8 cellular contexts compared by ENCODE assay signal in the genomic region with DNA sequence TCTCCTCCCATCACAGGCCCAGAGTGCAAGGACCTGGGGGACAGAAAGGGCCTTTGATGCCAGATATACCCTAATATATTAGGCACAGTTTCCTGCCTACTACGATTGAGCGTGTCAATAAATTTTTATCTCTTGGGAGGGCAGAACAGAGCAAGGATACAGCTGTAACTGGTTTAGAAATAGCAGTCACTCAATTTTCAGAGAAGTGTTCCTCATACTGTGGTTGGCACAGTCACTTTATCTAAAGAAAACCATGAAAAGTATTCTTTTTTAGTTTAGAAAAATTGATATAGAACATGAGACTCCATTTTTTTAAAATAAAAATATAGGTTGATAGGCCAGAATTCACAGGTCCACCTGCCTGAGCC. TPM values are rescaled to one million over a fixed set of nuclear protein-coding genes. Genes with fewer than 3 reads are reported as not detected.
A peak's percentile ranks its signal among the peaks of the same experiment; 100 is the strongest.
DNase-seq lines count a peak whose midpoint lies in the region; ATAC-seq and TF ChIP-seq lines count a peak whose summit lies in the region.

No MANE protein-coding gene starts in this region.

- peaks cover 15% of the 10 kb centered on the region for H3K9me3 Mint-ChIP-seq in GM23338
- peaks cover 40% of the 10 kb centered on the region for H3K9me3 Mint-ChIP-seq in activated T-helper 2 cell treated with anti-CD3 and anti-CD28 coated beads, Interferon-gamma antibody, Interleukin-2, Interleukin-4, amounts not matched to agents 10 μg/mL and 5 μg/mL and 100 μg/mL, durations not matched to agents 14 hours and 24 hours and 36 hours

- H3K9me3 ChIP-seq in mucosa of rectum (ENCODE audit: control insufficient read depth in 2 of 2, low read length in 2 of 2): peaks cover 0 to 10% of the 10 kb centered on the region in 2 donors

- H3K4me1 Mint-ChIP-seq in GM23338: no peaks in the 10 kb centered on the region
- peaks cover 9% of the 10 kb centered on the region for H3K4me1 Mint-ChIP-seq in activated T-helper 2 cell treated with anti-CD3 and anti-CD28 coated beads, Interferon-gamma antibody, Interleukin-2, Interleukin-4, amounts not matched to agents 10 μg/mL and 5 μg/mL and 100 μg/mL, durations not matched to agents 14 hours and 24 hours and 36 hours (ENCODE audit: low read depth)

- no peak overlapping the region for H3K27ac Mint-ChIP-seq in GM23338
- H3K27ac Mint-ChIP-seq in activated T-helper 2 cell treated with anti-CD3 and anti-CD28 coated beads, Interferon-gamma antibody, Interleukin-2, Interleukin-4, amounts not matched to agents 10 μg/mL and 5 μg/mL and 100 μg/mL, durations not matched to agents 14 hours and 24 hours and 36 hours: no peak overlapping the region

- DNase-seq in AG09309 (ENCODE audit: low read depth) (no peak), GM23338 (ENCODE audit: low spot score) (no peak), NCI-H187 treated with DMSO at 0.1 percent for 48 hours (lab: John Stamatoyannopoulos, UW) (no peak), putamen (ENCODE audit: low spot score) (no peak), medulla oblongata (ENCODE audit: extremely low spot score) (no peak)
- DNase-seq in activated T-helper 2 cell treated with anti-CD3 and anti-CD28 coated beads, Interferon-gamma antibody, Interleukin-2, Interleukin-4, amounts not matched to agents 10 μg/mL and 5 μg/mL and 100 μg/mL, durations not matched to agents 14 hours and 24 hours and 36 hours (ENCODE audit: low spot score): no peak
- no peak for DNase-seq in stimulated activated CD4-positive, alpha-beta T cell treated with anti-CD3 and anti-CD28 coated beads, Interleukin-1b, Interleukin-23, amount 100 ng/mL, for 48 hours

- peak overlapping the region; percentile 98; the same call in 2 of the 3 replicates for H3K4me3 Mint-ChIP-seq in GM23338
- peak overlapping the region; percentile 78 for H3K4me3 Mint-ChIP-seq in activated T-helper 2 cell treated with anti-CD3 and anti-CD28 coated beads, Interferon-gamma antibody, Interleukin-2, Interleukin-4, amounts not matched to agents 10 μg/mL and 5 μg/mL and 100 μg/mL, durations not matched to agents 14 hours and 24 hours and 36 hours (ENCODE audit: low read depth)

- H3K9ac ChIP-seq in mucosa of rectum (ENCODE audit: low read depth in 1 of 2, low read length in 2 of 2): no peak overlapping the region

- H3K4me3 ChIP-seq in AG09309 (ENCODE audit: control insufficient read depth, low read depth, low read length): peak overlapping the region; percentile 66
- peak overlapping the region; percentile 64; the same call in 1 of the 2 replicates for H3K4me3 ChIP-seq in GM23338
- H3K4me3 ChIP-seq in mucosa of rectum (ENCODE audit: low read length in 2 of 2): peak overlapping the region; percentile 98 to 99

- H3K4me2 ChIP-seq in GM23338: no peak overlapping the region

- H3K27ac ChIP-seq in GM23338 (ENCODE audit: low read depth) (no peak overlapping the region), mucosa of rectum (ENCODE audit: low read depth in 2 of 2, low read length in 2 of 2) (peak overlapping the region in 1 of 2 donors; percentile 56)

- peaks cover 3% of the 10 kb centered on the region for H3K27me3 Mint-ChIP-seq in GM23338 (ENCODE audit: insufficient read depth, low read depth, poor library complexity)
- no peaks in the 10 kb centered on the region for H3K27me3 Mint-ChIP-seq in activated T-helper 2 cell treated with anti-CD3 and anti-CD28 coated beads, Interferon-gamma antibody, Interleukin-2, Interleukin-4, amounts not matched to agents 10 μg/mL and 5 μg/mL and 100 μg/mL, durations not matched to agents 14 hours and 24 hours and 36 hours (ENCODE audit: low read depth)

- intact Hi-C loops in activated T-helper 2 cell treated with anti-CD3 and anti-CD28 coated beads, Interferon-gamma antibody, Interleukin-2, Interleukin-4, amounts not matched to agents 10 μg/mL and 5 μg/mL and 100 μg/mL, durations not matched to agents 14 hours and 24 hours and 36 hours (cut with micrococcal nuclease): loop anchor here (5.0 kb wide), 1 partner anchor 89 kb away; a partner anchor contains a TSS

- no peaks in the 10 kb centered on the region for H4K20me1 ChIP-seq in GM23338 (replicated peaks; ENCODE audit: insufficient read depth)

- peaks cover 8% of the 10 kb centered on the region; the same call in 1 of the 2 replicates for H3K79me2 ChIP-seq in GM23338 (replicated peaks; ENCODE audit: insufficient read depth)

- no peak overlapping the region for H2AFZ ChIP-seq in GM23338

- no peaks in the 10 kb centered on the region for H3K36me3 ChIP-seq in GM23338 (ENCODE audit: insufficient read depth)
- H3K36me3 ChIP-seq in mucosa of rectum (ENCODE audit: control insufficient read depth in 2 of 2, insufficient read depth in 2 of 2, low read length in 2 of 2): peaks cover 0 to 5% of the 10 kb centered on the region in 2 donors

- TF ChIP-seq CTCF in AG09309 (IDR thresholded peaks at IDR 0.05; ENCODE audit: control insufficient read depth, insufficient read depth, low read depth, low read length, missing control alignments): no peak
- TF ChIP-seq CTCF in GM23338 (conservative IDR thresholded peaks at IDR 0.05; ENCODE audit: low read depth in 2 of 2): no peak

- no peaks in the 10 kb centered on the region for H3F3A ChIP-seq in GM23338 (replicated peaks; ENCODE audit: low read depth)

- H3K9me2 ChIP-seq in GM23338 (ENCODE audit: insufficient read depth): peaks cover 3% of the 10 kb centered on the region; the same call in 1 of the 2 replicates

- H3K27me3 ChIP-seq in GM23338 (ENCODE audit: insufficient read depth): no peaks in the 10 kb centered on the region
- H3K27me3 ChIP-seq in mucosa of rectum (ENCODE audit: control insufficient read depth in 2 of 2, insufficient read depth in 2 of 2, low read length in 2 of 2): no peaks in the 10 kb centered on the region

- no peak for ATAC-seq in GM23338

- peaks cover under 1% of the 10 kb centered on the region; the same call in 2 of the 3 replicates for H3K36me3 Mint-ChIP-seq in GM23338 (ENCODE audit: low read depth)
- peaks cover 15% of the 10 kb centered on the region for H3K36me3 Mint-ChIP-seq in activated T-helper 2 cell treated with anti-CD3 and anti-CD28 coated beads, Interferon-gamma antibody, Interleukin-2, Interleukin-4, amounts not matched to agents 10 μg/mL and 5 μg/mL and 100 μg/mL, durations not matched to agents 14 hours and 24 hours and 36 hours (ENCODE audit: low read depth)

- no peaks in the 10 kb centered on the region for H3K4me1 ChIP-seq in GM23338 (ENCODE audit: insufficient read depth)
- H3K4me1 ChIP-seq in mucosa of rectum (ENCODE audit: control insufficient read depth in 2 of 2, insufficient read depth in 2 of 2, low read length in 2 of 2): no peaks in the 10 kb centered on the region

TF ChIP-seq in GM23338, 12 proteins besides CTCF, POLR2A, EP300 and RAD21 (continues in another document):
- no peak for TF ChIP-seq JUNB (IDR thresholded peaks at IDR 0.05; ENCODE audit: unreplicated experiment)
- TF ChIP-seq ZNF114 (CRISPR knock-in tag; IDR thresholded peaks at IDR 0.05): no peak
- no peak for TF ChIP-seq CREB1 (CRISPR knock-in tag; IDR thresholded peaks at IDR 0.05; ENCODE audit: low read depth)
- TF ChIP-seq EZH2phosphoT487 (IDR thresholded peaks at IDR 0.05; ENCODE audit: unreplicated experiment): no peak
- no peak for TF ChIP-seq STAT1 (IDR thresholded peaks at IDR 0.05; ENCODE audit: unreplicated experiment)

RNA-seq across cellular contexts. Expression of a gene that starts 0.5 kb away (rescaled TPM):
- total RNA-seq in GM23338 (2014; rRNA removed; shearing (Covaris generic)): 6.0 and 7.8 TPM in 2 replicates
- polyA plus RNA-seq in GM23338 (2016; fragmentation: Nextera tagmentation; extraction: Ambion mirVana): 2.9 and 3.8 TPM in 2 replicates
- total RNA-seq in activated T-helper 2 cell treated with anti-CD3 and anti-CD28 coated beads, Interferon-gamma antibody, Interleukin-2, Interleukin-4, amounts not matched to agents 10 μg/mL and 5 μg/mL and 100 μg/mL, durations not matched to agents 14 hours and 24 hours and 36 hours: 4.7 and 5.5 TPM in 2 replicates

RNA-seq across cellular contexts. Expression of a gene that starts 19.2 kb away (rescaled TPM):
- total RNA-seq in GM23338 (2014; rRNA removed; shearing (Covaris generic)): 2.2 and 2.6 TPM in 2 replicates
- polyA plus RNA-seq in GM23338 (2016; fragmentation: Nextera tagmentation; extraction: Ambion mirVana): 1.8 and 1.9 TPM in 2 replicates
- total RNA-seq in activated T-helper 2 cell treated with anti-CD3 and anti-CD28 coated beads, Interferon-gamma antibody, Interleukin-2, Interleukin-4, amounts not matched to agents 10 μg/mL and 5 μg/mL and 100 μg/mL, durations not matched to agents 14 hours and 24 hours and 36 hours: 3.8 and 4.5 TPM in 2 replicates

RNA-seq across cellular contexts. Expression of a gene that starts 32.5 kb away (rescaled TPM):
- total RNA-seq in GM23338 (2014; rRNA removed; shearing (Covaris generic)): 9.2 and 14.0 TPM in 2 replicates
- polyA plus RNA-seq in GM23338 (2016; fragmentation: Nextera tagmentation; extraction: Ambion mirVana): 1.5 and 1.6 TPM in 2 replicates
- 0.92 and 1.4 TPM in 2 replicates for total RNA-seq in activated T-helper 2 cell treated with anti-CD3 and anti-CD28 coated beads, Interferon-gamma antibody, Interleukin-2, Interleukin-4, amounts not matched to agents 10 μg/mL and 5 μg/mL and 100 μg/mL, durations not matched to agents 14 hours and 24 hours and 36 hours

RNA-seq across cellular contexts. Expression of a gene that starts 41.7 kb away (rescaled TPM):
- 2.3 and 3.4 TPM in 2 replicates for total RNA-seq in GM23338 (2014; rRNA removed; shearing (Covaris generic))
- polyA plus RNA-seq in GM23338 (2016; fragmentation: Nextera tagmentation; extraction: Ambion mirVana): 2.6 and 2.8 TPM in 2 replicates
- total RNA-seq in activated T-helper 2 cell treated with anti-CD3 and anti-CD28 coated beads, Interferon-gamma antibody, Interleukin-2, Interleukin-4, amounts not matched to agents 10 μg/mL and 5 μg/mL and 100 μg/mL, durations not matched to agents 14 hours and 24 hours and 36 hours: 0.99 and 1.8 TPM in 2 replicates

RNA-seq across cellular contexts. Expression of a gene that starts 48.4 kb away (rescaled TPM):
- 9.6 and 13.2 TPM in 2 replicates for total RNA-seq in GM23338 (2014; rRNA removed; shearing (Covaris generic))
- 3.3 and 4.1 TPM in 2 replicates for polyA plus RNA-seq in GM23338 (2016; fragmentation: Nextera tagmentation; extraction: Ambion mirVana)
- 11.1 and 12.2 TPM in 2 replicates for total RNA-seq in activated T-helper 2 cell treated with anti-CD3 and anti-CD28 coated beads, Interferon-gamma antibody, Interleukin-2, Interleukin-4, amounts not matched to agents 10 μg/mL and 5 μg/mL and 100 μg/mL, durations not matched to agents 14 hours and 24 hours and 36 hours
